1 cellular context compared by ENCODE assay signal in genomic region chr17:63844293-63844672, GRCh38.
TF ChIP-seq lines count a peak whose summit lies in the region.

No MANE protein-coding gene starts in this region.

TF ChIP-seq in HepG2, 621 proteins besides CTCF, POLR2A, EP300 and RAD21:
- TF ChIP-seq SUZ12 (IDR thresholded peaks at IDR 0.05; ENCODE audit: low read depth, low read length) (no peak), CREB1 (IDR thresholded peaks at IDR 0.05) (no peak), CREB1 (CRISPR knock-in tag; IDR thresholded peaks at IDR 0.05) (peak; percentile 24; the same call in 1 of the 2 replicates)
